In the genomic region with DNA sequence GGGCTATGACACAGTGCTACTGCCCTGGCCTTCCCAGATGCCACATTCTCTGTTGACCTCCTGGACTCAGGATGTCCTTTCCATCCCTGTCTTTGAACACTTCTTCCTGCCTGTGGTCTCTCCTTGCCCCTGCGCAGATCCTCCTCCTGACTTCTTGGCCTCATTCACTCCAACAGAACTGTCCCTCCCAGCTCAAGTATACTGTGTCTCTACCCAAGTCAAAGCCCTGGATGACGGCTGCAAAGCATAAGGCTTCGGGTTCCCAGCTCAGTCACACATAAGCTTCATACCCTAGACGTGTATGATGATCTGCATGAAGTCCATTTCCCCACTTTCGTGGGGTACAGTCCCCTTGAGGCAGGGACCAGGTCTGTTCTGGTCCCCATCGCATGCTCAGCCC, we compare ENCODE assay signal across 2 cellular contexts.
TF ChIP-seq lines count a peak whose summit lies in the region.

No MANE protein-coding gene starts in this region.

TF ChIP-seq in GM23338, 12 proteins besides CTCF, POLR2A, EP300 and RAD21:
- TF ChIP-seq, protein P1, sequence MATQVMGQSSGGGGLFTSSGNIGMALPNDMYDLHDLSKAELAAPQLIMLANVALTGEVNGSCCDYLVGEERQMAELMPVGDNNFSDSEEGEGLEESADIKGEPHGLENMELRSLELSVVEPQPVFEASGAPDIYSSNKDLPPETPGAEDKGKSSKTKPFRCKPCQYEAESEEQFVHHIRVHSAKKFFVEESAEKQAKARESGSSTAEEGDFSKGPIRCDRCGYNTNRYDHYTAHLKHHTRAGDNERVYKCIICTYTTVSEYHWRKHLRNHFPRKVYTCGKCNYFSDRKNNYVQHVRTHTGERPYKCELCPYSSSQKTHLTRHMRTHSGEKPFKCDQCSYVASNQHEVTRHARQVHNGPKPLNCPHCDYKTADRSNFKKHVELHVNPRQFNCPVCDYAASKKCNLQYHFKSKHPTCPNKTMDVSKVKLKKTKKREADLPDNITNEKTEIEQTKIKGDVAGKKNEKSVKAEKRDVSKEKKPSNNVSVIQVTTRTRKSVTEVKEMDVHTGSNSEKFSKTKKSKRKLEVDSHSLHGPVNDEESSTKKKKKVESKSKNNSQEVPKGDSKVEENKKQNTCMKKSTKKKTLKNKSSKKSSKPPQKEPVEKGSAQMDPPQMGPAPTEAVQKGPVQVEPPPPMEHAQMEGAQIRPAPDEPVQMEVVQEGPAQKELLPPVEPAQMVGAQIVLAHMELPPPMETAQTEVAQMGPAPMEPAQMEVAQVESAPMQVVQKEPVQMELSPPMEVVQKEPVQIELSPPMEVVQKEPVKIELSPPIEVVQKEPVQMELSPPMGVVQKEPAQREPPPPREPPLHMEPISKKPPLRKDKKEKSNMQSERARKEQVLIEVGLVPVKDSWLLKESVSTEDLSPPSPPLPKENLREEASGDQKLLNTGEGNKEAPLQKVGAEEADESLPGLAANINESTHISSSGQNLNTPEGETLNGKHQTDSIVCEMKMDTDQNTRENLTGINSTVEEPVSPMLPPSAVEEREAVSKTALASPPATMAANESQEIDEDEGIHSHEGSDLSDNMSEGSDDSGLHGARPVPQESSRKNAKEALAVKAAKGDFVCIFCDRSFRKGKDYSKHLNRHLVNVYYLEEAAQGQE (IDR thresholded peaks at IDR 0.05; ENCODE audit: unreplicated experiment): no peak
- TF ChIP-seq, protein P2, sequence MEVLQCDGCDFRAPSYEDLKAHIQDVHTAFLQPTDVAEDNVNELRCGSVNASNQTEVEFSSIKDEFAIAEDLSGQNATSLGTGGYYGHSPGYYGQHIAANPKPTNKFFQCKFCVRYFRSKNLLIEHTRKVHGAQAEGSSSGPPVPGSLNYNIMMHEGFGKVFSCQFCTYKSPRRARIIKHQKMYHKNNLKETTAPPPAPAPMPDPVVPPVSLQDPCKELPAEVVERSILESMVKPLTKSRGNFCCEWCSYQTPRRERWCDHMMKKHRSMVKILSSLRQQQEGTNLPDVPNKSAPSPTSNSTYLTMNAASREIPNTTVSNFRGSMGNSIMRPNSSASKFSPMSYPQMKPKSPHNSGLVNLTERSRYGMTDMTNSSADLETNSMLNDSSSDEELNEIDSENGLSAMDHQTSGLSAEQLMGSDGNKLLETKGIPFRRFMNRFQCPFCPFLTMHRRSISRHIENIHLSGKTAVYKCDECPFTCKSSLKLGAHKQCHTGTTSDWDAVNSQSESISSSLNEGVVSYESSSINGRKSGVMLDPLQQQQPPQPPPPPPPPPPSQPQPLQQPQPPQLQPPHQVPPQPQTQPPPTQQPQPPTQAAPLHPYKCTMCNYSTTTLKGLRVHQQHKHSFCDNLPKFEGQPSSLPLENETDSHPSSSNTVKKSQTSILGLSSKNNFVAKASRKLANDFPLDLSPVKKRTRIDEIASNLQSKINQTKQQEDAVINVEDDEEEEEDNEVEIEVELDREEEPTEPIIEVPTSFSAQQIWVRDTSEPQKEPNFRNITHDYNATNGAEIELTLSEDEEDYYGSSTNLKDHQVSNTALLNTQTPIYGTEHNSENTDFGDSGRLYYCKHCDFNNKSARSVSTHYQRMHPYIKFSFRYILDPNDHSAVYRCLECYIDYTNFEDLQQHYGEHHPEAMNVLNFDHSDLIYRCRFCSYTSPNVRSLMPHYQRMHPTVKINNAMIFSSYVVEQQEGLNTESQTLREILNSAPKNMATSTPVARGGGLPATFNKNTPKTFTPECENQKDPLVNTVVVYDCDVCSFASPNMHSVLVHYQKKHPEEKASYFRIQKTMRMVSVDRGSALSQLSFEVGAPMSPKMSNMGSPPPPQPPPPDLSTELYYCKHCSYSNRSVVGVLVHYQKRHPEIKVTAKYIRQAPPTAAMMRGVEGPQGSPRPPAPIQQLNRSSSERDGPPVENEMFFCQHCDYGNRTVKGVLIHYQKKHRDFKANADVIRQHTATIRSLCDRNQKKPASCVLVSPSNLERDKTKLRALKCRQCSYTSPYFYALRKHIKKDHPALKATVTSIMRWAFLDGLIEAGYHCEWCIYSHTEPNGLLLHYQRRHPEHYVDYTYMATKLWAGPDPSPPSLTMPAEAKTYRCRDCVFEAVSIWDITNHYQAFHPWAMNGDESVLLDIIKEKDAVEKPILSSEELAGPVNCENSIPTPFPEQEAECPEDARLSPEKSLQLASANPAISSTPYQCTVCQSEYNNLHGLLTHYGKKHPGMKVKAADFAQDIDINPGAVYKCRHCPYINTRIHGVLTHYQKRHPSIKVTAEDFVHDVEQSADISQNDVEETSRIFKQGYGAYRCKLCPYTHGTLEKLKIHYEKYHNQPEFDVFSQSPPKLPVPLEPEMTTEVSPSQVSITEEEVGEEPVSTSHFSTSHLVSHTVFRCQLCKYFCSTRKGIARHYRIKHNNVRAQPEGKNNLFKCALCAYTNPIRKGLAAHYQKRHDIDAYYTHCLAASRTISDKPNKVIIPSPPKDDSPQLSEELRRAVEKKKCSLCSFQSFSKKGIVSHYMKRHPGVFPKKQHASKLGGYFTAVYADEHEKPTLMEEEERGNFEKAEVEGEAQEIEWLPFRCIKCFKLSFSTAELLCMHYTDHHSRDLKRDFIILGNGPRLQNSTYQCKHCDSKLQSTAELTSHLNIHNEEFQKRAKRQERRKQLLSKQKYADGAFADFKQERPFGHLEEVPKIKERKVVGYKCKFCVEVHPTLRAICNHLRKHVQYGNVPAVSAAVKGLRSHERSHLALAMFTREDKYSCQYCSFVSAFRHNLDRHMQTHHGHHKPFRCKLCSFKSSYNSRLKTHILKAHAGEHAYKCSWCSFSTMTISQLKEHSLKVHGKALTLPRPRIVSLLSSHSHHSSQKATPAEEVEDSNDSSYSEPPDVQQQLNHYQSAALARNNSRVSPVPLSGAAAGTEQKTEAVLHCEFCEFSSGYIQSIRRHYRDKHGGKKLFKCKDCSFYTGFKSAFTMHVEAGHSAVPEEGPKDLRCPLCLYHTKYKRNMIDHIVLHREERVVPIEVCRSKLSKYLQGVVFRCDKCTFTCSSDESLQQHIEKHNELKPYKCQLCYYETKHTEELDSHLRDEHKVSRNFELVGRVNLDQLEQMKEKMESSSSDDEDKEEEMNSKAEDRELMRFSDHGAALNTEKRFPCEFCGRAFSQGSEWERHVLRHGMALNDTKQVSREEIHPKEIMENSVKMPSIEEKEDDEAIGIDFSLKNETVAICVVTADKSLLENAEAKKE (CRISPR knock-in tag; IDR thresholded peaks at IDR 0.05): no peak
- TF ChIP-seq POLR2AphosphoS5 (IDR thresholded peaks at IDR 0.05; ENCODE audit: low read depth) (no peak), EZH2 (IDR thresholded peaks at IDR 0.05; ENCODE audit: low read depth, unreplicated experiment) (no peak), CREB1 (CRISPR knock-in tag; IDR thresholded peaks at IDR 0.05; ENCODE audit: low read depth) (no peak), ZNF331 (CRISPR knock-in tag; IDR thresholded peaks at IDR 0.05; ENCODE audit: low read depth) (no peak)

TF ChIP-seq in HEK293, 187 proteins besides CTCF, POLR2A, EP300 and RAD21:
- TF ChIP-seq ZBTB20 (tag by site-specific recombination; IDR thresholded peaks at IDR 0.05) (no peak), ZNF157 (tag by site-specific recombination; IDR thresholded peaks at IDR 0.05) (peak; percentile 96)
TF ChIP-seq in HEK293: peak in this region for 1.
